19 cellular contexts compared by ENCODE assay signal in genomic region chr7:65379318-65379717, GRCh38. TPM values are rescaled to one million over a fixed set of nuclear protein-coding genes. Genes with fewer than 3 reads are reported as not detected.
DNase-seq lines count a peak whose midpoint lies in the region; ATAC-seq and TF ChIP-seq lines count a peak whose summit lies in the region.
"Had no signal": no experiment of that assay in that cellular context is flagged by ENCODE, and none has a peak within 500 bp of the region (broad histone marks: within the 10 kb centered on the region; RNA-seq: fewer than 3 reads in every experiment).

No MANE protein-coding gene starts in this region.

- H3K27ac Mint-ChIP-seq in CD8-positive, alpha-beta T cell, result peak overlapping the region; percentile 3
- H3K27ac Mint-ChIP-seq in IgD-negative memory B cell, result peak overlapping the region in 1 of 3 donors; percentile 43
- no peak overlapping the region for H3K27ac Mint-ChIP-seq in naive thymus-derived CD4-positive, alpha-beta T cell
- H3K27ac Mint-ChIP-seq: activated B cell treated with CpG ODN at 0.5 μM for 24 hours; activated naive CD8-positive, alpha-beta T cell had no signal

- peaks cover 88% of the 10 kb centered on the region for H3K4me1 Mint-ChIP-seq in CD8-positive, alpha-beta T cell (ENCODE audit: low read depth)
- H3K4me1 Mint-ChIP-seq in IgD-negative memory B cell, result peaks cover 75 to 82% (median 81%) of the 10 kb centered on the region in 3 donors
- H3K4me1 Mint-ChIP-seq in naive thymus-derived CD4-positive, alpha-beta T cell, result peaks cover 57 to 94% (median 87%) of the 10 kb centered on the region in 7 donors

- intact Hi-C loops in CD8-positive, alpha-beta T cell (cut with DNase I, micrococcal nuclease), result loop anchor here in 1 of 2 experiments (10.0 kb wide), 10 partner anchors 295 to 1925 kb away; partner anchors contain the start of genes ERV3-1, GUSB, ZNF107 and ZNF138
- intact Hi-C loops in naive thymus-derived CD4-positive, alpha-beta T cell (cut with micrococcal nuclease), result loop anchor here in 1 of 2 donors (10.0 kb wide), 2 partner anchors 1115 to 1465 kb away; no protein-coding TSS in a partner anchor

- no peak for DNase-seq in CD8-positive, alpha-beta T cell
- peak; percentile 9 for DNase-seq in cerebellar cortex (ENCODE audit: low spot score)
- no peak for DNase-seq in naive thymus-derived CD4-positive, alpha-beta T cell
- no peak for DNase-seq in NCI-H1694 treated with DMSO at 0.1 percent for 48 hours (lab: John Stamatoyannopoulos, UW)
- no peak for DNase-seq in HuH-7 (ENCODE audit: low spot score)
- DNase-seq: activated B cell treated with CpG ODN at 0.5 μM for 24 hours; activated CD8-positive, alpha-beta memory T cell treated with anti-CD3 and anti-CD28 coated beads, Interleukin-2, amount 50 U/mL, for 4 hours; erythroblast; GDM1; naive thymus-derived CD8-positive, alpha-beta T cell; OCI-M1; stimulated activated CD4-positive, alpha-beta T cell treated with anti-CD3 and anti-CD28 coated beads, Interleukin-2, amount 100 ng/mL, for 24 hours; stimulated activated CD8-positive, alpha-beta memory T cell treated with anti-CD3 and anti-CD28 coated beads, Interleukin-4, amount 100 ng/mL, for 48 hours; upper lobe of left lung had no signal

- no peaks in the 10 kb centered on the region for H3K9me3 ChIP-seq in CD8-positive, alpha-beta T cell (ENCODE audit: low read length)
- H3K9me3 ChIP-seq in naive thymus-derived CD4-positive, alpha-beta T cell (ENCODE audit: control insufficient read depth in 2 of 3, low read length in 3 of 3), result no peaks in the 10 kb centered on the region
- H3K9me3 ChIP-seq: right atrium auricular region, upper lobe of left lung had no signal

- H3K9me3 Mint-ChIP-seq in CD8-positive, alpha-beta T cell, result no peaks in the 10 kb centered on the region
- H3K9me3 Mint-ChIP-seq in IgD-negative memory B cell, result no peaks in the 10 kb centered on the region
- H3K9me3 Mint-ChIP-seq in naive thymus-derived CD4-positive, alpha-beta T cell, result peaks cover 0 to 34% (median 2%) of the 10 kb centered on the region in 11 donors
- H3K9me3 Mint-ChIP-seq: activated B cell treated with CpG ODN at 0.5 μM for 24 hours had no signal

- ATAC-seq in CD8-positive, alpha-beta T cell, result no peak
- no peak for ATAC-seq in naive thymus-derived CD4-positive, alpha-beta T cell
- no peak for ATAC-seq in HG02970 (IDR thresholded peaks at IDR 0.05; ENCODE audit: low FRiP score, unreplicated experiment)
- no peak for ATAC-seq in GM18867 (IDR thresholded peaks at IDR 0.05; ENCODE audit: unreplicated experiment)
- ATAC-seq: naive thymus-derived CD8-positive, alpha-beta T cell had no signal

- no peak overlapping the region for H3K4me3 Mint-ChIP-seq in CD8-positive, alpha-beta T cell
- H3K4me3 Mint-ChIP-seq in IgD-negative memory B cell, result peak overlapping the region in 3 of 4 donors; percentile 3 to 79 (median 30)
- peak overlapping the region in 6 of 10 donors; percentile 1 to 67 (median 11) for H3K4me3 Mint-ChIP-seq in naive thymus-derived CD4-positive, alpha-beta T cell
- H3K4me3 Mint-ChIP-seq: activated B cell treated with CpG ODN at 0.5 μM for 24 hours; activated naive CD8-positive, alpha-beta T cell had no signal

- POLR2A ChIA-PET in CD8-positive, alpha-beta T cell (lab: Charles Lee), result no interaction called here
- POLR2A ChIA-PET in naive thymus-derived CD4-positive, alpha-beta T cell (lab: Charles Lee), result no interaction called here

- peaks cover 42% of the 10 kb centered on the region for H3K4me1 ChIP-seq in CD8-positive, alpha-beta T cell (ENCODE audit: insufficient read depth, low read length)
- H3K4me1 ChIP-seq in naive thymus-derived CD4-positive, alpha-beta T cell (ENCODE audit: control insufficient read depth in 2 of 2, insufficient read depth in 2 of 2, low read length in 2 of 2), result peaks cover 14 to 29% of the 10 kb centered on the region in 2 donors

- peaks cover 7% of the 10 kb centered on the region for H3K36me3 ChIP-seq in CD8-positive, alpha-beta T cell (ENCODE audit: insufficient read depth, low read length)
- peaks cover 0 to 12% (median 7%) of the 10 kb centered on the region in 3 experiments for H3K36me3 ChIP-seq in naive thymus-derived CD4-positive, alpha-beta T cell (ENCODE audit: control insufficient read depth in 2 of 3, insufficient read depth in 3 of 3, low read length in 3 of 3)

- H3K4me3 ChIP-seq in CD8-positive, alpha-beta T cell (ENCODE audit: low read depth, low read length), result no peak overlapping the region
- no peak overlapping the region for H3K4me3 ChIP-seq in naive thymus-derived CD4-positive, alpha-beta T cell (ENCODE audit: low read length)
- H3K4me3 ChIP-seq: right atrium auricular region, upper lobe of left lung had no signal

- no peak overlapping the region for H3K27ac ChIP-seq in CD8-positive, alpha-beta T cell (ENCODE audit: low read depth, low read length)
- H3K27ac ChIP-seq in naive thymus-derived CD4-positive, alpha-beta T cell (ENCODE audit: low read depth, low read length), result no peak overlapping the region
- H3K27ac ChIP-seq: right atrium auricular region, upper lobe of left lung had no signal

- TF ChIP-seq CTCF in CD8-positive, alpha-beta T cell (IDR thresholded peaks at IDR 0.05), result no peak

- H3K27me3 ChIP-seq in CD8-positive, alpha-beta T cell (ENCODE audit: insufficient read depth, low read length), result no peaks in the 10 kb centered on the region
- no peaks in the 10 kb centered on the region for H3K27me3 ChIP-seq in naive thymus-derived CD4-positive, alpha-beta T cell (ENCODE audit: control insufficient read depth in 2 of 2, insufficient read depth in 2 of 2, low read length in 2 of 2)
- H3K27me3 ChIP-seq: right atrium auricular region, upper lobe of left lung had no signal

- no peaks in the 10 kb centered on the region for H3K27me3 Mint-ChIP-seq in CD8-positive, alpha-beta T cell (ENCODE audit: low read depth)
- no peaks in the 10 kb centered on the region for H3K27me3 Mint-ChIP-seq in IgD-negative memory B cell
- no peaks in the 10 kb centered on the region for H3K27me3 Mint-ChIP-seq in naive thymus-derived CD4-positive, alpha-beta T cell
- H3K27me3 Mint-ChIP-seq: activated B cell treated with CpG ODN at 0.5 μM for 24 hours; activated naive CD8-positive, alpha-beta T cell; naive thymus-derived CD8-positive, alpha-beta T cell had no signal

- H3K36me3 Mint-ChIP-seq in CD8-positive, alpha-beta T cell, result peaks cover 46% of the 10 kb centered on the region
- H3K36me3 Mint-ChIP-seq in IgD-negative memory B cell, result peaks cover 8% of the 10 kb centered on the region
- peaks cover 10 to 65% (median 46%) of the 10 kb centered on the region in 5 donors for H3K36me3 Mint-ChIP-seq in naive thymus-derived CD4-positive, alpha-beta T cell

- CTCF ChIA-PET in CD8-positive, alpha-beta T cell (lab: Charles Lee), result interaction anchor here (1.2 kb wide), 1 partner anchor 71 kb away, joined by 5 read pairs; no protein-coding TSS in a partner anchor
- CTCF ChIA-PET in naive thymus-derived CD4-positive, alpha-beta T cell (lab: Charles Lee), result no interaction called here

RNA-seq across cellular contexts. Expression of gene ZNF92, which starts 5.7 kb away (rescaled TPM):
- 10 to 100 TPM; 31.6 to 37.3 TPM for total RNA-seq in CD8-positive, alpha-beta T cell
- 47.9 TPM for polyA plus RNA-seq in IgD-negative memory B cell
- total RNA-seq in naive thymus-derived CD4-positive, alpha-beta T cell, result 10 to 100 TPM; 16.3 to 22.5 (median 19.3) TPM
- polyA plus RNA-seq in naive thymus-derived CD4-positive, alpha-beta T cell, result 10 to 100 TPM in 1 of 2 donors, 1 to 10 TPM in 1; 8.4 to 12.5 TPM
